In the genomic region with DNA sequence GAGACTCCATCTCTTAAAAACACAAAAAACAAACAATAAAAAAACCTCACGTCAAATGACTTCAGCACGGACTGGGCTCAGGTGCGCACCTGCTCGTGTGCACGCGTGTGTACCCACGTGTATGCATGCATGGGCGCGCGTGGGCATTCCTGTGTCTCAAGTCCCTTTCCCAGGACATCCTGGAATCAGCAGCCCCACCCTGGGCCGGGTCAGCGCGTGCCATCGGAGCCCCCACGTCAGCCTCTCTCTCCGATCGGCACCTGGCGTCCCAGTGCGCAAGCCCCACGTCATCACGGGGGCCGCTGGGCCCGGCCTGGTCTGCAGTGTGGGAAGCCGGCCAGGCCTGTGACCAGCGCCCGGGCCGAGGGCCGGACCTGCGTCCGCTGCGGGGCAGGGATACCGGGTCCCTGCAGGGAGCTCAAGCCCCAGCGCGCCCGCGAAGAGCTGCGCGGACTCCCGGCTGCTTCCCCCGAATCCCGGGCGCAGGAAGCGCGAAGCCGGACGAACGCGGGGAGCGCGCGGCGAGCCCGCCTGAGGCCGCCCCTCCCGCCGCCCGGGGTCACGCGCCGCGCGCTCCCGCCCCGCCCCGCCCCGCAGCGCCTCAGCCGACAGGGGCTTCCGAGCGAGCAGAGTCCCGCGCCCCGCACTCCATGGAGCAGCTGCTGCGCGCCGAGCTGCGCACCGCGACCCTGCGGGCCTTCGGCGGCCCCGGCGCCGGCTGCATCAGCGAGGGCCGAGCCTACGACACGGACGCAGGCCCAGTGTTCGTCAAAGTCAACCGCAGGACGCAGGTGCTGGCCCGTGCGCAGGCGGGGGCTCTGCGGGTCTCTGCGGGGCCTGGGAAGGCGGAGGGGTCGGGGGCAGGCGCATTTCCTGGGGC, we compare ENCODE assay signal across 1 cellular context.
TF ChIP-seq lines count a peak whose summit lies in the region.

Gene FN3K, plus strand, starts transcription at position 629 of the 880 bp plus-strand sequence. Its CDS starts 22 bp downstream, at position 651.

TF ChIP-seq in HCT116, 20 proteins besides CTCF, POLR2A, EP300 and RAD21 (continued from another document):
- TF ChIP-seq TCF7L2 (IDR thresholded peaks at IDR 0.05; ENCODE audit: borderline replicate concordance, extremely low read depth, insufficient read depth, insufficient read length), result no peak
- peak; percentile 27 for TF ChIP-seq POLR2AphosphoS5 (IDR thresholded peaks at IDR 0.05; ENCODE audit: low read depth, low read length)
- TF ChIP-seq YY1 (IDR thresholded peaks at IDR 0.05; ENCODE audit: extremely low read depth, insufficient replicate concordance, low read depth, low read length), result no peak
